8 cellular contexts compared by ENCODE assay signal in genomic region chr5:1801954-1802295, GRCh38. TPM values are rescaled to one million over a fixed set of nuclear protein-coding genes. Genes with fewer than 3 reads are reported as not detected.
DNase-seq lines count a peak whose midpoint lies in the region; ATAC-seq, FAIRE-seq and TF ChIP-seq lines count a peak whose summit lies in the region.

No MANE protein-coding gene starts in this region.

- H3K9me3 ChIP-seq in GM12878 (replicated peaks; ENCODE audit: control insufficient read depth, insufficient read depth, low read length) (no peaks in the 10 kb centered on the region), vagina (no peaks in the 10 kb centered on the region)

- no peak for TF ChIP-seq POLR2A in GM12878 (IDR thresholded peaks at IDR 0.05; ENCODE audit: low read depth, low read length)
- no peak for TF ChIP-seq POLR2A in lower leg skin (IDR thresholded peaks at IDR 0.05)
- no peak for TF ChIP-seq POLR2A in vagina (IDR thresholded peaks at IDR 0.05)

- H3K36me3 ChIP-seq in GM12878 (ENCODE audit: control insufficient read depth in 2 of 2, insufficient read depth in 2 of 2, low read length in 1 of 2) (peaks cover 31 to 32% of the 10 kb centered on the region in 2 experiments), vagina (peaks cover 0 to 52% of the 10 kb centered on the region in 2 donors)

- in situ Hi-C loops in GM12878 (cut with MboI): no loop called here

- H2AFZ ChIP-seq in GM12878 (ENCODE audit: control insufficient read depth, low read depth, low read length): no peak overlapping the region

- H3K4me2 ChIP-seq in GM12878 (ENCODE audit: control insufficient read depth, insufficient read depth): peak overlapping the region; percentile 76

- POLR2A ChIA-PET in GM12878 (lab: Charles Lee): interaction anchor here (1.9 to 3.2 kb wide), 2 partner anchors 9 to 21 kb away, joined by 7 to 13 read pairs; no protein-coding TSS in a partner anchor

- no peaks in the 10 kb centered on the region; the same call in 1 of the 2 replicates for H4K20me1 ChIP-seq in GM12878 (ENCODE audit: control insufficient read depth, insufficient read depth)

- TF ChIP-seq EP300 in GM12878 (IDR thresholded peaks at IDR 0.05; ENCODE audit: borderline replicate concordance in 1 of 2, control insufficient read depth in 1 of 2, low read depth in 2 of 2, low read length in 2 of 2): no peak

- 18% methylated on average over 5 of the region's 7 CpGs for WGBS in GM12878 (ENCODE audit: insufficient coverage, insufficient replicate concordance, low lambda C conversion rate, missing lambda C conversion rate)
- 14 to 17% methylated on average over 7 of the region's 7 CpGs for WGBS in lower leg skin, 2 donors

- SMC1A ChIA-PET in GM12878 (lab: Charles Lee; ENCODE audit: uncharacterized antibody, unreplicated experiment): interaction anchor here (0.5 to 3.7 kb wide), 3 partner anchors 9 to 16 kb away, joined by 3 to 18 read pairs (median 8); no protein-coding TSS in a partner anchor

- CTCF ChIA-PET in GM12878 (lab: Yijun Ruan, JAX): interaction anchor here (0.9 to 4.7 kb wide), 4 partner anchors 9 to 63 kb away, joined by 4 to 21 read pairs (median 19); no protein-coding TSS in a partner anchor

- RAD21 ChIA-PET in GM12878 (lab: Charles Lee; ENCODE audit: unreplicated experiment): interaction anchor here (2.7 kb wide), 1 partner anchor 38 kb away, joined by 12 read pairs; no protein-coding TSS in a partner anchor

- intact Hi-C loops in GM12878 (cut with micrococcal nuclease; ENCODE audit: unreplicated experiment): loop anchor here (2.0 to 10.0 kb wide), 3 partner anchors 19 to 67 kb away; no protein-coding TSS in a partner anchor
- intact Hi-C loops in lower leg skin (cut with DNase I; ENCODE audit: low total_unique reads): no loop called here
- intact Hi-C loops in vagina (cut with DNase I): no loop called here

- FAIRE-seq in GM12878 (lab: Jason Lieb, UNC): no peak

- H3K27me3 ChIP-seq in GM12878 (replicated peaks in 1 of 2; ENCODE audit: control insufficient read depth in 2 of 2, insufficient read depth in 2 of 2, low read length in 1 of 2): no peaks in the 10 kb centered on the region
- no peaks in the 10 kb centered on the region for H3K27me3 ChIP-seq in vagina

- H3K79me2 ChIP-seq in GM12878 (ENCODE audit: control insufficient read depth, insufficient read depth, low read length): peaks cover 64% of the 10 kb centered on the region

- H3K4me1 ChIP-seq in GM12878 (ENCODE audit: control insufficient read depth, insufficient read depth, low read length): peaks cover 8% of the 10 kb centered on the region
- peaks cover 22% of the 10 kb centered on the region for H3K4me1 ChIP-seq in vagina

- TF ChIP-seq CTCF in GM12878 (IDR thresholded peaks at IDR 0.05 in 2 of 3, conservative IDR thresholded peaks at IDR 0.05 in 1 of 3; ENCODE audit: control insufficient read depth in 2 of 3, extremely low read depth in 1 of 3, insufficient read depth in 1 of 3, low read depth in 3 of 3, low read length in 3 of 3): no peak
- TF ChIP-seq CTCF in lower leg skin (IDR thresholded peaks at IDR 0.05): no peak
- TF ChIP-seq CTCF in vagina (IDR thresholded peaks at IDR 0.05): no peak

- H3K27ac ChIP-seq in GM12878 (ENCODE audit: control insufficient read depth, insufficient read depth) (peak overlapping the region; percentile 78), vagina (no peak overlapping the region)

- H3K9ac ChIP-seq in GM12878 (ENCODE audit: control insufficient read depth, insufficient read depth, low read length): peak overlapping the region; percentile 91

- H3K4me3 ChIP-seq in GM12878 (peak overlapping the region; percentile 92), lower leg skin (ENCODE audit: low read depth, poor library complexity, severe bottlenecking) (peak overlapping the region; percentile 82), vagina (peak overlapping the region; percentile 85 to 91)

- TF ChIP-seq RAD21 in GM12878 (IDR thresholded peaks at IDR 0.05; ENCODE audit: insufficient read depth, low read depth, low read length): no peak

- DNase-seq in DMS53 treated with DMSO at 0.1 percent for 48 hours (lab: John Stamatoyannopoulos, UW; ENCODE audit: unreplicated experiment) (peak; percentile 8), LoVo (ENCODE audit: low spot score) (peak; percentile 60), GM12878 (ENCODE audit: low read depth, low spot score) (no peak), lower leg skin (ENCODE audit: low spot score in 2 of 2) (no peak), vagina (ENCODE audit: extremely low spot score in 2 of 2) (no peak)
- no peak for DNase-seq in stimulated activated CD4-positive, alpha-beta T cell treated with anti-CD3 and anti-CD28 coated beads, Interleukin-2, amount 100 ng/mL, for 24 hours
- no peak for DNase-seq in activated CD4-positive, CD25-positive, alpha-beta regulatory T cell (lab: John Stamatoyannopoulos, UW)

- ATAC-seq in GM12878 (no peak), GM21737 (IDR thresholded peaks at IDR 0.05; ENCODE audit: unreplicated experiment) (no peak)

- no TSS peak for BruUV-seq in GM12878 (replicated peaks; lab: Mats Ljungman, UMichigan)

TF ChIP-seq in GM12878, 131 proteins besides CTCF, POLR2A, EP300 and RAD21:
- TF ChIP-seq NFIC (IDR thresholded peaks at IDR 0.05; ENCODE audit: low read depth, low read length) (no peak), KLF5 (IDR thresholded peaks at IDR 0.05; ENCODE audit: partially characterized antibody) (no peak), NR2F1 (conservative IDR thresholded peaks at IDR 0.05) (no peak), NFYA (IDR thresholded peaks at IDR 0.05; ENCODE audit: borderline replicate concordance, low read depth, low read length) (no peak), ZNF217 (IDR thresholded peaks at IDR 0.05) (no peak), E2F8 (IDR thresholded peaks at IDR 0.05; ENCODE audit: low read depth, partially characterized antibody) (no peak), NR2C1 (IDR thresholded peaks at IDR 0.05) (no peak), TBL1XR1 (IDR thresholded peaks at IDR 0.05; ENCODE audit: low read depth, low read length) (no peak), ESRRA (IDR thresholded peaks at IDR 0.05; ENCODE audit: low read length) (no peak), SMC3 (IDR thresholded peaks at IDR 0.05; ENCODE audit: borderline replicate concordance, low read length) (no peak)

RNA-seq across cellular contexts. Expression of gene NDUFS6, which starts 0.7 kb away (rescaled TPM):
- 4.4 and 7.1 TPM in 2 replicates for total RNA-seq in GM12878 (2013; cell fraction: nucleolus; rRNA removed)
- 55.3 and 57.1 TPM in 2 replicates for total RNA-seq in GM12878 (2014; rRNA removed)
- total RNA-seq in GM12878 (2014; rRNA removed; fragmentation: Illumina TruSeq; extraction: Trizol): 49.5 and 60.4 TPM in 2 replicates
- total RNA-seq in GM12878 (2021): 56.4 and 57.5 TPM in 2 replicates
- 14.7 TPM for polyA plus RNA-seq in GM12878 (2011; ENCODE audit: low read depth)
- 35.6 and 38.7 TPM in 2 replicates for polyA plus RNA-seq in GM12878 (2011; rRNA removed)
- polyA plus RNA-seq in GM12878 (2011; cell fraction: cytosol; rRNA removed): 88.2 and 134 TPM in 2 replicates
- polyA plus RNA-seq in GM12878 (2011; cell fraction: nucleus; rRNA removed): 38.2 and 92.1 TPM in 2 replicates
- 47.9 and 84.2 TPM in 2 replicates for polyA plus RNA-seq in GM12878 (2012)
- 12.1 and 29.4 TPM in 2 replicates for polyA plus RNA-seq in GM12878 (2014; fragmentation: Illumina TruSeq; extraction: Trizol)
- polyA plus RNA-seq in GM12878 (2014; fragmentation: Nextera tagmentation; extraction: Ambion mirVana): 10 to 100 TPM; 20.7 to 59.0 TPM
- 80.9 and 98.9 TPM in 2 replicates for polyA plus RNA-seq in GM12878 (2014; rRNA removed)
- polyA plus RNA-seq in GM12878 (2016; fragmentation: Nextera tagmentation; extraction: Ambion mirVana): 100 to 1,000 TPM; 195 to 213 TPM
- polyA minus RNA-seq in GM12878 (2011; rRNA and poly(A)+ RNA removed): 11.6 and 15.6 TPM in 2 replicates
- 13.9 and 24.0 TPM in 2 replicates for polyA minus RNA-seq in GM12878 (2011; cell fraction: cytosol; rRNA and poly(A)+ RNA removed)
- polyA minus RNA-seq in GM12878 (2011; cell fraction: nucleus; rRNA and poly(A)+ RNA removed): 8.9 and 20.6 TPM in 2 replicates
- total RNA-seq in lower leg skin: 10 to 100 TPM; 22.0 to 86.9 (median 49.7) TPM
- total RNA-seq in vagina: 26.8 TPM

RNA-seq across cellular contexts. Expression of gene MRPL36, which starts 2.3 kb away (rescaled TPM):
- 10.8 and 11.5 TPM in 2 replicates for total RNA-seq in GM12878 (2013; cell fraction: nucleolus; rRNA removed)
- total RNA-seq in GM12878 (2014; rRNA removed) (106 and 109 TPM in 2 replicates), GM12878 (2014; rRNA removed; fragmentation: Illumina TruSeq; extraction: Trizol) (86.8 and 103 TPM in 2 replicates), GM12878 (2021) (89.2 and 95.9 TPM in 2 replicates), lower leg skin (10 to 100 TPM; 34.6 to 59.4 (median 42.6) TPM), vagina (50.1 TPM)
- 83.9 TPM for polyA plus RNA-seq in GM12878 (2011; ENCODE audit: low read depth)
- polyA plus RNA-seq in GM12878 (2011; rRNA removed) (93.2 and 130 TPM in 2 replicates), GM12878 (2014; fragmentation: Illumina TruSeq; extraction: Trizol) (47.1 and 105 TPM in 2 replicates), GM12878 (2014; fragmentation: Nextera tagmentation; extraction: Ambion mirVana) (100 to 1,000 TPM; 510 to 559 TPM), GM12878 (2014; rRNA removed) (156 and 175 TPM in 2 replicates), GM12878 (2016; fragmentation: Nextera tagmentation; extraction: Ambion mirVana) (100 to 1,000 TPM; 219 to 221 TPM)
- 93.4 and 134 TPM in 2 replicates for polyA plus RNA-seq in GM12878 (2011; cell fraction: cytosol; rRNA removed)
- polyA plus RNA-seq in GM12878 (2011; cell fraction: nucleus; rRNA removed): 68.3 and 75.4 TPM in 2 replicates
- 82.7 and 85.4 TPM in 2 replicates for polyA plus RNA-seq in GM12878 (2012)
- 47.8 and 60.0 TPM in 2 replicates for polyA minus RNA-seq in GM12878 (2011; rRNA and poly(A)+ RNA removed)
- polyA minus RNA-seq in GM12878 (2011; cell fraction: cytosol; rRNA and poly(A)+ RNA removed): 21.2 and 24.9 TPM in 2 replicates
- 29.1 and 36.6 TPM in 2 replicates for polyA minus RNA-seq in GM12878 (2011; cell fraction: nucleus; rRNA and poly(A)+ RNA removed)

Comparison
In these comparisons a context has a peak if more than half of its experiments do, and no peak if none do; other contexts are left out.
1. DNase-seq: peak in DMS53 treated with DMSO at 0.1 percent for 48 hours (single experiment) and LoVo (single experiment); none in GM12878 (single experiment), lower leg skin (0 of 2), vagina (0 of 2), stimulated activated CD4-positive, alpha-beta T cell treated with anti-CD3 and anti-CD28 coated beads, Interleukin-2, amount 100 ng/mL, for 24 hours (0 of 2) and activated CD4-positive, CD25-positive, alpha-beta regulatory T cell (0 of 4).
2. Peak in every context shown above with its lines, with median percentiles within 50 percentile points of each other: H3K4me3 ChIP-seq.